1 cellular context compared by ENCODE assay signal in the genomic region with DNA sequence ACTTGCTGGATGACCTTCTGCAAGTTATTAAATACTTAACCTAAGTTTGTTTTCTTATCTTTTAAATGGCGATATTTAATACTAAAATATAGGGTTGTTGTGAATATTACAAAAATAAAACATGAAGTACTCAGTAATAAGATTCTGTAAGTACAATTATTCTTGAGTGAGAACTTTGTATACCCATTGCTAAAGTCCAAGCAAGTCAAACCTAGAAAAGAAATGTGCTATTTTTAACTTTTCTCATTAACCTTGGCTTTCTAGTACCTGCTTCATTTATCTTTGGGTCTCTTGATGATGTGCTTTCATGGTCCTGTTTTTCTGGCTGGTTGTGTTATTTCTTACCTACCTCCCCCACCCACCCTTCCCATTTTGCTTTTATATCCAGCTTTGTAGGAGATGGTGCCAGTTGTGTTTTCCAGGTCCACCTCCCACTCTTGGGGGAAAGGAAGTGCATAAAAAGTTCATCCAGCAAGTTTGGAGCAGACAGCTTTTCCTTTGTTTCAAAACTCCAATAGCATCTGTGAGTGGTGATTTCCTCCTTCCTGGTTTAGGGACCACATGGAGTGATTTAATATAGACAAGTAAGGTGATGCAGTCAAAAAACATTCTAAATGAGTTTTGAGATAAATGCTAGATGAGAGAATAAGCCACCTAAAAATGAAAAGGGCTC.
TF ChIP-seq lines count a peak whose summit lies in the region.

No MANE protein-coding gene starts in this region.

TF ChIP-seq in HepG2, 621 proteins besides CTCF, POLR2A, EP300 and RAD21 (continued from another document):
- TF ChIP-seq, protein P1, sequence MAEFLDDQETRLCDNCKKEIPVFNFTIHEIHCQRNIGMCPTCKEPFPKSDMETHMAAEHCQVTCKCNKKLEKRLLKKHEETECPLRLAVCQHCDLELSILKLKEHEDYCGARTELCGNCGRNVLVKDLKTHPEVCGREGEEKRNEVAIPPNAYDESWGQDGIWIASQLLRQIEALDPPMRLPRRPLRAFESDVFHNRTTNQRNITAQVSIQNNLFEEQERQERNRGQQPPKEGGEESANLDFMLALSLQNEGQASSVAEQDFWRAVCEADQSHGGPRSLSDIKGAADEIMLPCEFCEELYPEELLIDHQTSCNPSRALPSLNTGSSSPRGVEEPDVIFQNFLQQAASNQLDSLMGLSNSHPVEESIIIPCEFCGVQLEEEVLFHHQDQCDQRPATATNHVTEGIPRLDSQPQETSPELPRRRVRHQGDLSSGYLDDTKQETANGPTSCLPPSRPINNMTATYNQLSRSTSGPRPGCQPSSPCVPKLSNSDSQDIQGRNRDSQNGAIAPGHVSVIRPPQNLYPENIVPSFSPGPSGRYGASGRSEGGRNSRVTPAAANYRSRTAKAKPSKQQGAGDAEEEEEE (CRISPR knock-in tag; IDR thresholded peaks at IDR 0.05; ENCODE audit: borderline replicate concordance) = no peak
- TF ChIP-seq ELF3 (CRISPR knock-in tag; IDR thresholded peaks at IDR 0.05) = no peak
- TF ChIP-seq, protein P2, sequence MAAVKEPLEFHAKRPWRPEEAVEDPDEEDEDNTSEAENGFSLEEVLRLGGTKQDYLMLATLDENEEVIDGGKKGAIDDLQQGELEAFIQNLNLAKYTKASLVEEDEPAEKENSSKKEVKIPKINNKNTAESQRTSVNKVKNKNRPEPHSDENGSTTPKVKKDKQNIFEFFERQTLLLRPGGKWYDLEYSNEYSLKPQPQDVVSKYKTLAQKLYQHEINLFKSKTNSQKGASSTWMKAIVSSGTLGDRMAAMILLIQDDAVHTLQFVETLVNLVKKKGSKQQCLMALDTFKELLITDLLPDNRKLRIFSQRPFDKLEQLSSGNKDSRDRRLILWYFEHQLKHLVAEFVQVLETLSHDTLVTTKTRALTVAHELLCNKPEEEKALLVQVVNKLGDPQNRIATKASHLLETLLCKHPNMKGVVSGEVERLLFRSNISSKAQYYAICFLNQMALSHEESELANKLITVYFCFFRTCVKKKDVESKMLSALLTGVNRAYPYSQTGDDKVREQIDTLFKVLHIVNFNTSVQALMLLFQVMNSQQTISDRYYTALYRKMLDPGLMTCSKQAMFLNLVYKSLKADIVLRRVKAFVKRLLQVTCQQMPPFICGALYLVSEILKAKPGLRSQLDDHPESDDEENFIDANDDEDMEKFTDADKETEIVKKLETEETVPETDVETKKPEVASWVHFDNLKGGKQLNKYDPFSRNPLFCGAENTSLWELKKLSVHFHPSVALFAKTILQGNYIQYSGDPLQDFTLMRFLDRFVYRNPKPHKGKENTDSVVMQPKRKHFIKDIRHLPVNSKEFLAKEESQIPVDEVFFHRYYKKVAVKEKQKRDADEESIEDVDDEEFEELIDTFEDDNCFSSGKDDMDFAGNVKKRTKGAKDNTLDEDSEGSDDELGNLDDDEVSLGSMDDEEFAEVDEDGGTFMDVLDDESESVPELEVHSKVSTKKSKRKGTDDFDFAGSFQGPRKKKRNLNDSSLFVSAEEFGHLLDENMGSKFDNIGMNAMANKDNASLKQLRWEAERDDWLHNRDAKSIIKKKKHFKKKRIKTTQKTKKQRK (IDR thresholded peaks at IDR 0.05; ENCODE audit: low read length) = no peak
- no peak for TF ChIP-seq RFXAP (CRISPR knock-in tag; IDR thresholded peaks at IDR 0.05; ENCODE audit: borderline replicate concordance)
- TF ChIP-seq ZNF614 (CRISPR knock-in tag; IDR thresholded peaks at IDR 0.05; ENCODE audit: borderline replicate concordance) = no peak
- TF ChIP-seq, protein P3, sequence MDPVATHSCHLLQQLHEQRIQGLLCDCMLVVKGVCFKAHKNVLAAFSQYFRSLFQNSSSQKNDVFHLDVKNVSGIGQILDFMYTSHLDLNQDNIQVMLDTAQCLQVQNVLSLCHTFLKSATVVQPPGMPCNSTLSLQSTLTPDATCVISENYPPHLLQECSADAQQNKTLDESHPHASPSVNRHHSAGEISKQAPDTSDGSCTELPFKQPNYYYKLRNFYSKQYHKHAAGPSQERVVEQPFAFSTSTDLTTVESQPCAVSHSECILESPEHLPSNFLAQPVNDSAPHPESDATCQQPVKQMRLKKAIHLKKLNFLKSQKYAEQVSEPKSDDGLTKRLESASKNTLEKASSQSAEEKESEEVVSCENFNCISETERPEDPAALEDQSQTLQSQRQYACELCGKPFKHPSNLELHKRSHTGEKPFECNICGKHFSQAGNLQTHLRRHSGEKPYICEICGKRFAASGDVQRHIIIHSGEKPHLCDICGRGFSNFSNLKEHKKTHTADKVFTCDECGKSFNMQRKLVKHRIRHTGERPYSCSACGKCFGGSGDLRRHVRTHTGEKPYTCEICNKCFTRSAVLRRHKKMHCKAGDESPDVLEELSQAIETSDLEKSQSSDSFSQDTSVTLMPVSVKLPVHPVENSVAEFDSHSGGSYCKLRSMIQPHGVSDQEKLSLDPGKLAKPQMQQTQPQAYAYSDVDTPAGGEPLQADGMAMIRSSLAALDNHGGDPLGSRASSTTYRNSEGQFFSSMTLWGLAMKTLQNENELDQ (CRISPR knock-in tag; IDR thresholded peaks at IDR 0.05; ENCODE audit: borderline replicate concordance) = no peak
- TF ChIP-seq, protein P4, sequence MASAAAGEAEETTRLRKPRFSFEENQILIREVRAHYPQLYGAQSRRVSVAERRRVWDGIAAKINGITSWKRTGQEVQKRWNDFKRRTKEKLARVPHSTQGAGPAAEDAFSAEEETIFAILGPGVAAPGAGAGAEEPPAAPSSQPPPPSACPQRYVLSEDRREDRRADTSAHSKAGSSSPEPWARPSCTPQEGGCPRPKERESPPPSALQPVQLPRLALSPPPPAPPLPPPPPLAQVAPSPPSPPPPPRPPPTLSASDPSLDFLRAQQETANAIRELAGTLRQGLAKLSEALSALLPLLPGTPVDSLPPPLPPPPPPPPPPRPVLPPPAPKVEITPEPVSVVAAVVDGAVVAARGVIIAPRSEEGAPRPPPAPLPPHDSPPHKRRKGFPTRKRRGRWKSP (CRISPR knock-in tag; IDR thresholded peaks at IDR 0.05) = no peak
